1 cellular context compared by ENCODE assay signal in the genomic region with DNA sequence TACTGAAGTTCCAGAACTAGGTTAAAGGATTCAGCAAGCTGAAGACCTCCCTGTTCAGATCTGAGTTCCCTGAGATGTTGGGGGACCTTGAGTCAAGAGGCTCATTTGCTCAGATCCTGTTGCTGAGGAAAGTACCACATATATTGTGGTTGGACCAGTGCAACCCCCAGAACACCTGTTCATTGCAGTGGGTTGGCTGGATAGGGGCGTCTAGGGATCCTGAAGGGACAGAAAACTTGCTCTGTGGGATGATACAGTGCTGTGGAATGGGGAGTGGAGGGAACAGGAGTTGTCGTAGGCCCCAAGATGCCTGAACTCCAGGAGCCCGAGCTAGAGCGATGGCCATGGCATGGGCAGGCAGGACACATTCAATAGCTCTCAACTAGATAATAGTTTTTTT.
TF ChIP-seq lines count a peak whose summit lies in the region.

No MANE protein-coding gene starts in this region.

TF ChIP-seq in K562, 482 proteins besides CTCF, POLR2A, EP300 and RAD21:
- no peak for TF ChIP-seq ARID1B (IDR thresholded peaks at IDR 0.05)
- TF ChIP-seq, protein P1, sequence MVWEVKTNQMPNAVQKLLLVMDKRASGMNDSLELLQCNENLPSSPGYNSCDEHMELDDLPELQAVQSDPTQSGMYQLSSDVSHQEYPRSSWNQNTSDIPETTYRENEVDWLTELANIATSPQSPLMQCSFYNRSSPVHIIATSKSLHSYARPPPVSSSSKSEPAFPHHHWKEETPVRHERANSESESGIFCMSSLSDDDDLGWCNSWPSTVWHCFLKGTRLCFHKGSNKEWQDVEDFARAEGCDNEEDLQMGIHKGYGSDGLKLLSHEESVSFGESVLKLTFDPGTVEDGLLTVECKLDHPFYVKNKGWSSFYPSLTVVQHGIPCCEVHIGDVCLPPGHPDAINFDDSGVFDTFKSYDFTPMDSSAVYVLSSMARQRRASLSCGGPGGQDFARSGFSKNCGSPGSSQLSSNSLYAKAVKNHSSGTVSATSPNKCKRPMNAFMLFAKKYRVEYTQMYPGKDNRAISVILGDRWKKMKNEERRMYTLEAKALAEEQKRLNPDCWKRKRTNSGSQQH (CRISPR knock-in tag; IDR thresholded peaks at IDR 0.05): no peak
- TF ChIP-seq ZC3H11A (IDR thresholded peaks at IDR 0.05; ENCODE audit: low read depth, low read length): no peak
- peak; percentile 3; the same call in 1 of the 2 replicates for TF ChIP-seq BCOR (IDR thresholded peaks at IDR 0.05)
- TF ChIP-seq ATF7 (IDR thresholded peaks at IDR 0.05): 0 out of 2 replicates have a peak, but pooled peaks have one; percentile 2
- TF ChIP-seq, protein P2, sequence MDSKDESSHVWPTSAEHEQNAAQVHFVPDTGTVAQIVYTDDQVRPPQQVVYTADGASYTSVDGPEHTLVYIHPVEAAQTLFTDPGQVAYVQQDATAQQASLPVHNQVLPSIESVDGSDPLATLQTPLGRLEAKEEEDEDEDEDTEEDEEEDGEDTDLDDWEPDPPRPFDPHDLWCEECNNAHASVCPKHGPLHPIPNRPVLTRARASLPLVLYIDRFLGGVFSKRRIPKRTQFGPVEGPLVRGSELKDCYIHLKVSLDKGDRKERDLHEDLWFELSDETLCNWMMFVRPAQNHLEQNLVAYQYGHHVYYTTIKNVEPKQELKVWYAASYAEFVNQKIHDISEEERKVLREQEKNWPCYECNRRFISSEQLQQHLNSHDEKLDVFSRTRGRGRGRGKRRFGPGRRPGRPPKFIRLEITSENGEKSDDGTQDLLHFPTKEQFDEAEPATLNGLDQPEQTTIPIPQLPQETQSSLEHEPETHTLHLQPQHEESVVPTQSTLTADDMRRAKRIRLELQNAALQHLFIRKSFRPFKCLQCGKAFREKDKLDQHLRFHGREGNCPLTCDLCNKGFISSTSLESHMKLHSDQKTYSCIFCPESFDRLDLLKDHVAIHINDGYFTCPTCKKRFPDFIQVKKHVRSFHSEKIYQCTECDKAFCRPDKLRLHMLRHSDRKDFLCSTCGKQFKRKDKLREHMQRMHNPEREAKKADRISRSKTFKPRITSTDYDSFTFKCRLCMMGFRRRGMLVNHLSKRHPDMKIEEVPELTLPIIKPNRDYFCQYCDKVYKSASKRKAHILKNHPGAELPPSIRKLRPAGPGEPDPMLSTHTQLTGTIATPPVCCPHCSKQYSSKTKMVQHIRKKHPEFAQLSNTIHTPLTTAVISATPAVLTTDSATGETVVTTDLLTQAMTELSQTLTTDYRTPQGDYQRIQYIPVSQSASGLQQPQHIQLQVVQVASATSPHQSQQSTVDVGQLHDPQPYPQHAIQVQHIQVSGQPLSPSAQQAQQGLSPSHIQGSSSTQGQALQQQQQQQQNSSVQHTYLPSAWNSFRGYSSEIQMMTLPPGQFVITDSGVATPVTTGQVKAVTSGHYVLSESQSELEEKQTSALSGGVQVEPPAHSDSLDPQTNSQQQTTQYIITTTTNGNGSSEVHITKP (IDR thresholded peaks at IDR 0.05; ENCODE audit: partially characterized antibody): peak; percentile 73
- TF ChIP-seq ZNF766 (CRISPR knock-in tag; conservative IDR thresholded peaks at IDR 0.05): 0 out of 2 replicates have a peak, but pooled peaks have one; percentile 16
- TF ChIP-seq MED1 (CRISPR knock-in tag; IDR thresholded peaks at IDR 0.05; ENCODE audit: borderline replicate concordance): no peak
- 0 out of 2 replicates have a peak, but pooled peaks have one; percentile 7 for TF ChIP-seq DPF2 (IDR thresholded peaks at IDR 0.05)
